ENCODE assay signal across 2 cellular contexts in genomic region chr17:10806863-10807262, GRCh38.
TF ChIP-seq lines count a peak whose summit lies in the region.

No MANE protein-coding gene starts in this region.

TF ChIP-seq in HepG2, 621 proteins besides CTCF, POLR2A, EP300 and RAD21:
- TF ChIP-seq MAFF (IDR thresholded peaks at IDR 0.05; ENCODE audit: low read depth, low read length) (0 out of 2 replicates have a peak, but pooled peaks have one; percentile 5), ZNF350 (CRISPR knock-in tag; IDR thresholded peaks at IDR 0.05; ENCODE audit: borderline replicate concordance, low read depth) (no peak), MAFK (conservative IDR thresholded peaks at IDR 0.05 in 1 of 2, IDR thresholded peaks at IDR 0.05 in 1 of 2; ENCODE audit: low read length in 2 of 2) (peak; percentile 2 to 58; a peak in 2 of 4 replicates)

TF ChIP-seq in A549, 52 proteins besides CTCF, POLR2A, EP300 and RAD21:
- TF ChIP-seq MAZ (IDR thresholded peaks at IDR 0.05; ENCODE audit: borderline replicate concordance, low read depth, low read length) (no peak), MAFK (IDR thresholded peaks at IDR 0.05; ENCODE audit: partially characterized antibody) (peak; percentile 67)
